Comparison of ENCODE assay signal across 2 cellular contexts in the genomic region with DNA sequence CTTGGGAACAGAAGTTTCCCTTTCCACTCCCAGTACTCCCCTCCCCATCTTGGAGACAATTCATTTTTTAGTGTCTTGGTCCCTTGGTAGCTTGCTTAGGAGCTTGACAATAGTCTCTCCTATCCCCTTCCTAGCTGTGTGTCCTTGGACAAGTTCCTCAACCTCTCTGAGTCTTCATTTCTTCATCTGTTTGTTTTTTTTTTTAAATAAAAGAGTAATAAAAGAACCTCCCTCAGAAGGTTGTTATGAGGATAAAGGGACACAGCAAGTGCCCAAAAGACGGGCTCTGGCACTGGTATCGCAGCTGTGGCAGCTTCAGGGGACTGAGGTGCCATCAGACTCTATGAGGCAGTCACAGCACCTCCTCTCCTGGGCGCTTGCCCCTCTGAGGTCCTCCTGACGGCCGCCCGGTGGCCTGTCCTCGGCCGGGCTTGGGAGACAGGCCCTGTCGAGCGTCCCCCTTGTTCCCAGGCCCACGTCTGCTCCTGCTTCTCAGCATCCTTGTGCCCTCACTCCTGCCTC.
TF ChIP-seq lines count a peak whose summit lies in the region.

No MANE protein-coding gene starts in this region.

TF ChIP-seq in HEK293, 187 proteins besides CTCF, POLR2A, EP300 and RAD21 (continued from another document):
- TF ChIP-seq, protein P1, sequence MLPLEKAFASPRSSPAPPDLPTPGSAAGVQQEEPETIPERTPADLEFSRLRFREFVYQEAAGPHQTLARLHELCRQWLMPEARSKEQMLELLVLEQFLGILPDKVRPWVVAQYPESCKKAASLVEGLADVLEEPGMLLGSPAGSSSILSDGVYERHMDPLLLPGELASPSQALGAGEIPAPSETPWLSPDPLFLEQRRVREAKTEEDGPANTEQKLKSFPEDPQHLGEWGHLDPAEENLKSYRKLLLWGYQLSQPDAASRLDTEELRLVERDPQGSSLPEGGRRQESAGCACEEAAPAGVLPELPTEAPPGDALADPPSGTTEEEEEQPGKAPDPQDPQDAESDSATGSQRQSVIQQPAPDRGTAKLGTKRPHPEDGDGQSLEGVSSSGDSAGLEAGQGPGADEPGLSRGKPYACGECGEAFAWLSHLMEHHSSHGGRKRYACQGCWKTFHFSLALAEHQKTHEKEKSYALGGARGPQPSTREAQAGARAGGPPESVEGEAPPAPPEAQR (tag by site-specific recombination; IDR thresholded peaks at IDR 0.05): no peak
- no peak; the same call in 1 of the 2 replicates for TF ChIP-seq ZNF394 (tag by site-specific recombination; IDR thresholded peaks at IDR 0.05; ENCODE audit: borderline replicate concordance)
- TF ChIP-seq ZNF157 (tag by site-specific recombination; IDR thresholded peaks at IDR 0.05): no peak

TF ChIP-seq in H1, 55 proteins besides CTCF, POLR2A, EP300 and RAD21 (continued from another document):
- no peak for TF ChIP-seq KDM5A (IDR thresholded peaks at IDR 0.05; ENCODE audit: low read length)
- no peak for TF ChIP-seq CHD2 (IDR thresholded peaks at IDR 0.05; ENCODE audit: low read length)
